1 cellular context compared by ENCODE assay signal in the genomic region with DNA sequence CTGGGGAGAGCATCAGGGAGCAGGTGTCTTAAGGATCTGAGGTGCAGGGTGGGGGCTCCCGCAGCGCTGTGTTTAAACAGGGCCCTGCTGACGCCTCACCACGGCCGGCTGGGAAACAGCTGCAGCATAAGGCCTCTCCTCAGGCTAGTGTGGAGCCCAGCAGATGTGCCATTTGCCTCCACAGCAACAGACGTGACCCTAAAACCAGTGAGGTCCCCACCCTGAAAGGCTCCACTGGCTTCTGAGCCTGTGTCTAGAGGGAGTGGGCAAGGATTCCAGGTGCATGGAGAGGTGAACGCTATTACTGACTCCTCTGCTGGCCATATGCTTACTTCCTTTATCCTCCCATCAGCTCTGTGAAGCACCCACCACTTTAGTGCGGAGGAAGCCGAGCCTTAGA.
TF ChIP-seq lines count a peak whose summit lies in the region.

No MANE protein-coding gene starts in this region.

TF ChIP-seq in K562, 482 proteins besides CTCF, POLR2A, EP300 and RAD21 (continued from another document):
- TF ChIP-seq ZBTB1 (CRISPR knock-in tag; IDR thresholded peaks at IDR 0.05; ENCODE audit: borderline replicate concordance, low read depth) (0 out of 2 replicates have a peak, but pooled peaks have one; percentile 23), ILK (tag; IDR thresholded peaks at IDR 0.05; ENCODE audit: borderline replicate concordance, low read depth) (no peak), PCBP2 (IDR thresholded peaks at IDR 0.05; ENCODE audit: low read depth, low read length, poor library complexity, severe bottlenecking) (no peak), ZNF263 (CRISPR knock-in tag; IDR thresholded peaks at IDR 0.05; ENCODE audit: borderline replicate concordance) (0 out of 2 replicates have a peak, but pooled peaks have one; percentile 6)
TF ChIP-seq in K562: peak in this region for 3.
